Comparison of ENCODE assay signal across 28 cellular contexts in genomic region chr18:13643261-13643671, GRCh38.
"Had no signal": no experiment of that assay in that cellular context is flagged by ENCODE, and none has a peak within 500 bp of the region (broad histone marks: within the 10 kb centered on the region; RNA-seq: fewer than 3 reads in every experiment).

No MANE protein-coding gene starts in this region.

- H3K36me3 ChIP-seq: ovary, prostate gland, upper lobe of right lung had no signal

- H3K4me1 Mint-ChIP-seq: nephron, neural crest cell had no signal

- DNase-seq: heart right ventricle; kidney; left colon; left lung; lower lobe of right lung; mammary epithelial cell; mesenchymal stem cell; naive thymus-derived CD8-positive, alpha-beta T cell; nucleus accumbens; ovary; retina; stimulated activated CD4-positive, alpha-beta T cell treated with anti-CD3 and anti-CD28 coated beads, Interleukin-1b, Interleukin-23, amount 100 ng/mL, for 48 hours; stimulated activated CD4-positive, alpha-beta T cell treated with anti-CD3 and anti-CD28 coated beads, Interleukin-2, amount 100 ng/mL, for 48 hours; stimulated activated CD4-positive, alpha-beta T cell treated with anti-CD3 and anti-CD28 coated beads, Interleukin-4, amount 100 ng/mL, for 4 hours; stimulated activated CD8-positive, alpha-beta memory T cell treated with anti-CD3 and anti-CD28 coated beads, Interleukin-4, amount 100 ng/mL, for 48 hours; stimulated activated naive B cell treated with anti-CD40 and anti-IgM and Interleukin-4, amounts not matched to agents 10 μg/mL and 1 μg/mL and 100 μg/mL, for 72 hours; stimulated activated naive CD8-positive, alpha-beta T cell treated with anti-CD3 and anti-CD28 coated beads, Interleukin-15, Interleukin-2, amounts not matched to agents 100 U/mL and 50 U/mL, for 24 hours; stomach; testis; thyroid gland; transverse colon; upper lobe of right lung had no signal

- H3K4me1 ChIP-seq: prostate gland, testis, transverse colon had no signal

- H3K4me3 Mint-ChIP-seq: naive thymus-derived CD8-positive, alpha-beta T cell; nephron; neural crest cell; stimulated activated naive B cell treated with anti-CD40 and anti-IgM and Interleukin-4, amounts not matched to agents 10 μg/mL and 1 μg/mL and 100 μg/mL, for 72 hours had no signal

- H3K27ac Mint-ChIP-seq: naive thymus-derived CD8-positive, alpha-beta T cell; nephron; stimulated activated naive B cell treated with anti-CD40 and anti-IgM and Interleukin-4, amounts not matched to agents 10 μg/mL and 1 μg/mL and 100 μg/mL, for 72 hours had no signal

- H3K27me3 Mint-ChIP-seq: naive thymus-derived CD8-positive, alpha-beta T cell; stimulated activated naive B cell treated with anti-CD40 and anti-IgM and Interleukin-4, amounts not matched to agents 10 μg/mL and 1 μg/mL and 100 μg/mL, for 72 hours had no signal

- ATAC-seq: heart right ventricle; left colon; left lung; lower lobe of right lung; naive thymus-derived CD8-positive, alpha-beta T cell; right cardiac atrium; stimulated activated naive B cell treated with anti-CD40 and anti-IgM and Interleukin-4, amounts not matched to agents 10 μg/mL and 1 μg/mL and 100 μg/mL, for 72 hours; stimulated activated naive CD8-positive, alpha-beta T cell treated with anti-CD3 and anti-CD28 coated beads, Interleukin-15, Interleukin-2, amounts not matched to agents 100 U/mL and 50 U/mL, for 24 hours; upper lobe of right lung had no signal

- H3K27ac ChIP-seq: hepatocyte, left lung, ovary, prostate gland, testis, thyroid gland, transverse colon, upper lobe of right lung had no signal

- H3K9me3 ChIP-seq: heart right ventricle, left lung, lower lobe of right lung, ovary, prostate gland, stomach, testis, thyroid gland, transverse colon, upper lobe of right lung had no signal

- H3K27me3 ChIP-seq: hepatocyte, testis, thyroid gland, transverse colon, upper lobe of right lung had no signal

- H3K4me3 ChIP-seq: heart right ventricle, hepatocyte, left lung, lower lobe of right lung, ovary, prostate gland, smooth muscle cell, stomach, testis, thyroid gland, transverse colon, upper lobe of right lung had no signal

- H3K9me3 Mint-ChIP-seq: stimulated activated naive B cell treated with anti-CD40 and anti-IgM and Interleukin-4, amounts not matched to agents 10 μg/mL and 1 μg/mL and 100 μg/mL, for 72 hours had no signal
